In the genomic region with DNA sequence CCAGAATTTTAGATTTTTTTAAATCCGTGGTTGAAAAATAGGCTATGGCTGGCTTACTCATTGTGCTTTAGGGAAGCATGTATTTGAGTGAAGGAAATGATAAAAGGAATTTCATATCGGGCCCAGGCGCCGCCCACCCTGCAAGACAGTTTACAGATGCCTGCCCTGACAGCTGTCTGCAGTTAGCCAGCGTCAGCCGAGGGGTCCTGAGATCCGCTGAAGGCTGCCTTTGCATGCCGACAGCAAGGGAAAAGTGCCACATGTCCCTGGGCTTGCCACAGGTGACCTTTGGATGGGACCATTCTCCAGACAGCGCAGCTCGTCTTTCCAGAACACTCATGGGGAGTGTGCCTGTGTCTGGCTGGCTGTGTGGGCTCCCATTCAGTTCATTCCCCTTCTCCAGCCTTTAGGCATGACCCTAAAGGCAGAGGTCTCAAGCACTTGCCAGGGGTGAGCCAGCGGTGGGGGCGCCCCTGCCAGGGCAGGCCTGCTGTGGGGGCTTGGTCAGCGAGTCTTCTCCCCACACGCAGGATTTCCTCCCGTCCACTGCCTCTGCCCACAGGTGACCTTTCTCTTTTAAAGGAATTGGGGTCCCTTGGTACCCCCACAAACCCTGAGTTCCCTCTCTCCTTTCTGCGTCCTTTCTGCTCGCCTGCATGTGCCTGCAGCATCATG, we compare ENCODE assay signal across 1 cellular context.
TF ChIP-seq lines count a peak whose summit lies in the region.

No MANE protein-coding gene starts in this region.

TF ChIP-seq in WTC11, 78 proteins besides CTCF, POLR2A, EP300 and RAD21 (continued from another document):
- TF ChIP-seq, protein P1, sequence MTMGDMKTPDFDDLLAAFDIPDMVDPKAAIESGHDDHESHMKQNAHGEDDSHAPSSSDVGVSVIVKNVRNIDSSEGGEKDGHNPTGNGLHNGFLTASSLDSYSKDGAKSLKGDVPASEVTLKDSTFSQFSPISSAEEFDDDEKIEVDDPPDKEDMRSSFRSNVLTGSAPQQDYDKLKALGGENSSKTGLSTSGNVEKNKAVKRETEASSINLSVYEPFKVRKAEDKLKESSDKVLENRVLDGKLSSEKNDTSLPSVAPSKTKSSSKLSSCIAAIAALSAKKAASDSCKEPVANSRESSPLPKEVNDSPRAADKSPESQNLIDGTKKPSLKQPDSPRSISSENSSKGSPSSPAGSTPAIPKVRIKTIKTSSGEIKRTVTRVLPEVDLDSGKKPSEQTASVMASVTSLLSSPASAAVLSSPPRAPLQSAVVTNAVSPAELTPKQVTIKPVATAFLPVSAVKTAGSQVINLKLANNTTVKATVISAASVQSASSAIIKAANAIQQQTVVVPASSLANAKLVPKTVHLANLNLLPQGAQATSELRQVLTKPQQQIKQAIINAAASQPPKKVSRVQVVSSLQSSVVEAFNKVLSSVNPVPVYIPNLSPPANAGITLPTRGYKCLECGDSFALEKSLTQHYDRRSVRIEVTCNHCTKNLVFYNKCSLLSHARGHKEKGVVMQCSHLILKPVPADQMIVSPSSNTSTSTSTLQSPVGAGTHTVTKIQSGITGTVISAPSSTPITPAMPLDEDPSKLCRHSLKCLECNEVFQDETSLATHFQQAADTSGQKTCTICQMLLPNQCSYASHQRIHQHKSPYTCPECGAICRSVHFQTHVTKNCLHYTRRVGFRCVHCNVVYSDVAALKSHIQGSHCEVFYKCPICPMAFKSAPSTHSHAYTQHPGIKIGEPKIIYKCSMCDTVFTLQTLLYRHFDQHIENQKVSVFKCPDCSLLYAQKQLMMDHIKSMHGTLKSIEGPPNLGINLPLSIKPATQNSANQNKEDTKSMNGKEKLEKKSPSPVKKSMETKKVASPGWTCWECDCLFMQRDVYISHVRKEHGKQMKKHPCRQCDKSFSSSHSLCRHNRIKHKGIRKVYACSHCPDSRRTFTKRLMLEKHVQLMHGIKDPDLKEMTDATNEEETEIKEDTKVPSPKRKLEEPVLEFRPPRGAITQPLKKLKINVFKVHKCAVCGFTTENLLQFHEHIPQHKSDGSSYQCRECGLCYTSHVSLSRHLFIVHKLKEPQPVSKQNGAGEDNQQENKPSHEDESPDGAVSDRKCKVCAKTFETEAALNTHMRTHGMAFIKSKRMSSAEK (CRISPR knock-in tag; IDR thresholded peaks at IDR 0.05; ENCODE audit: borderline replicate concordance) = no peak
- TF ChIP-seq OVOL2 (CRISPR knock-in tag; IDR thresholded peaks at IDR 0.05; ENCODE audit: borderline replicate concordance) = no peak
TF ChIP-seq in WTC11: peak in this region for 0.
